Comparison of ENCODE assay signal across 30 cellular contexts in the genomic region with DNA sequence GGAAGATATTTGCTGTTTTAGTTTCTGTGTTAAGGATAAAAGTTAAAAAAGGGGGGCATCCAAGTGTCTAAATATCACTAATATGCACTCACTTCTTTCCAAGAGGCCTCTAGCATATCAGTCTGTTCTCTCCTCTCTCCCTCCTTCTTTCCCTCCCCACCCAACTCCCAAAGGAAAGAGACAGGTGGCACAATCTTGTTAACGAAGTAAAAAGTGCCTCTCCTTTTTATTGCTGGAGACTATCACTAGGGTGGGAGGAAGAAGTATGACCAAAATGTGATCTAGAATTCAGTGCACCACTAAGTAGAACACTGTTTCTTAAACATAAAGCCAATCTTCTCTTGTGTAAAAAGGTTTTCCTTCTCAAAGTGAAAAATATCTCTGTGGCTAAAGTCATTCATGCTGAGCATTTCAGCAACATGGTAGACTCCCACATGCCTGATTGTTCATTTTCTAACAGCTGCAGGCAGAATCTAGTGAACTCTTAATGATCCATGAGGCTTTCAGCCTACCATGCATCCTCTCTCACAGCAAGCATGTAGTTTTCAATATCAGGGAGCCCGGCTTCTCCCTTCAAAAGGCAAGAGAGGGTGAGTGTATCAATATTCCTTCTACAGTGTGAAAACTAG. TPM values are rescaled to one million over a fixed set of nuclear protein-coding genes. Genes with fewer than 3 reads are reported as not detected.
A peak's percentile ranks its signal among the peaks of the same experiment; 100 is the strongest.
DNase-seq lines count a peak whose midpoint lies in the region; ATAC-seq and TF ChIP-seq lines count a peak whose summit lies in the region.
"Had no signal": no experiment of that assay in that cellular context is flagged by ENCODE, and none has a peak within 500 bp of the region (broad histone marks: within the 10 kb centered on the region; RNA-seq: fewer than 3 reads in every experiment).

No MANE protein-coding gene starts in this region.

- H3K4me1 Mint-ChIP-seq in glutamatergic neuron (ENCODE audit: low read depth, unreplicated experiment), result peaks cover 55% of the 10 kb centered on the region

- peak overlapping the region; percentile 60 for H3K27ac Mint-ChIP-seq in glutamatergic neuron (ENCODE audit: unreplicated experiment)
- H3K27ac Mint-ChIP-seq: activated naive CD8-positive, alpha-beta T cell; HFFc6; IgD-negative memory B cell; immature natural killer cell; naive thymus-derived CD4-positive, alpha-beta T cell; type B pancreatic cell had no signal

- no peak for TF ChIP-seq CTCF in glutamatergic neuron (IDR thresholded peaks at IDR 0.05; ENCODE audit: partially characterized antibody, unreplicated experiment)

- H3K9me3 Mint-ChIP-seq in glutamatergic neuron (ENCODE audit: unreplicated experiment), result peaks cover 4% of the 10 kb centered on the region
- H3K9me3 Mint-ChIP-seq: HFFc6; IgD-negative memory B cell; immature natural killer cell; naive thymus-derived CD4-positive, alpha-beta T cell; type B pancreatic cell had no signal

- H3K27me3 Mint-ChIP-seq in glutamatergic neuron (ENCODE audit: unreplicated experiment), result no peaks in the 10 kb centered on the region
- H3K27me3 Mint-ChIP-seq: activated naive CD8-positive, alpha-beta T cell; IgD-negative memory B cell; naive thymus-derived CD4-positive, alpha-beta T cell; type B pancreatic cell had no signal

- H3K4me3 Mint-ChIP-seq in glutamatergic neuron (ENCODE audit: unreplicated experiment), result peak overlapping the region; percentile 72
- H3K4me3 Mint-ChIP-seq: activated naive CD8-positive, alpha-beta T cell; HFFc6; IgD-negative memory B cell; immature natural killer cell; naive thymus-derived CD4-positive, alpha-beta T cell; type B pancreatic cell had no signal

- in situ Hi-C loops in KBM-7 (cut with MboI; ENCODE audit: low pct_unique_long_range_greater_than_20kb, low sequenced_read_pairs), result no loop called here

- DNase-seq in NCI-H82 (lab: John Stamatoyannopoulos, UW) (peak; percentile 80), glutamatergic neuron (no peak), renal cortical epithelial cell (ENCODE audit: low read depth) (peak; percentile 84), KBM-7 (no peak), NCI-H1105 (lab: John Stamatoyannopoulos, UW) (no peak), NCI-H2227 (lab: John Stamatoyannopoulos, UW; ENCODE audit: unreplicated experiment) (no peak)
- DNase-seq: activated CD4-positive, alpha-beta T cell treated with anti-CD3 and anti-CD28 coated beads for 4 hours; activated CD8-positive, alpha-beta memory T cell treated with anti-CD3 and anti-CD28 coated beads for 24 hours; activated T-cell treated with anti-CD3 and anti-CD28 coated beads for 4 hours; anterior cingulate cortex; effector CD4-positive, alpha-beta T cell; GF-D8; GOT3; HFFc6; immature natural killer cell; naive thymus-derived CD4-positive, alpha-beta T cell; NCI-H1092; NCI-H187 treated with DMSO at 0.1 percent for 48 hours; NCI-H2227 treated with DMSO at 0.1 percent for 48 hours; NCI-H748 treated with DMSO at 0.1 percent for 48 hours; stimulated activated naive CD4-positive, alpha-beta T cell; SW 1271; WERI-Rb-1 had no signal

- no peaks in the 10 kb centered on the region for H3K36me3 Mint-ChIP-seq in glutamatergic neuron (ENCODE audit: unreplicated experiment)
- H3K36me3 Mint-ChIP-seq: activated naive CD8-positive, alpha-beta T cell; IgD-negative memory B cell had no signal

- ATAC-seq in HG02852 (IDR thresholded peaks at IDR 0.05; ENCODE audit: unreplicated experiment), result peak; percentile 54
- ATAC-seq: naive thymus-derived CD4-positive, alpha-beta T cell had no signal

RNA-seq across cellular contexts. Expression of a gene that starts 39.5 kb away (rescaled TPM):
- total RNA-seq in glutamatergic neuron (ENCODE audit: unreplicated experiment) (not detected), renal cortical epithelial cell (under 0.01 TPM in 1 of 2 replicates, not detected in the other)
- total RNA-seq: HFFc6; HT-29; naive thymus-derived CD4-positive, alpha-beta T cell; omental fat pad; RPMI7951 had no signal

Comparison
In these comparisons a context has a peak if more than half of its experiments do, and no peak if none do; other contexts are left out.
1. DNase-seq: peak in NCI-H82 (single experiment) and renal cortical epithelial cell (single experiment); none in glutamatergic neuron (single experiment), KBM-7 (single experiment), NCI-H1105 (single experiment) and NCI-H2227 (single experiment).